ENCODE assay signal across 16 cellular contexts in genomic region chr10:29982997-29983648, GRCh38.
DNase-seq lines count a peak whose midpoint lies in the region; ATAC-seq and TF ChIP-seq lines count a peak whose summit lies in the region.
"Had no signal": no experiment of that assay in that cellular context is flagged by ENCODE, and none has a peak within 500 bp of the region (broad histone marks: within the 10 kb centered on the region; RNA-seq: fewer than 3 reads in every experiment).

No MANE protein-coding gene starts in this region.

- no peak overlapping the region for H3K4me3 Mint-ChIP-seq in WTC11
- H3K4me3 Mint-ChIP-seq in stimulated activated naive B cell treated with anti-CD40 and anti-IgM and Interleukin-4, amounts not matched to agents 10 μg/mL and 1 μg/mL and 100 μg/mL, for 72 hours: no peak overlapping the region
- H3K4me3 Mint-ChIP-seq: CD4-positive, CD25-positive, alpha-beta regulatory T cell had no signal

- H3K9me3 Mint-ChIP-seq in WTC11: peaks cover 24% of the 10 kb centered on the region
- peaks cover 12 to 14% of the 10 kb centered on the region in 2 donors for H3K9me3 Mint-ChIP-seq in stimulated activated naive B cell treated with anti-CD40 and anti-IgM and Interleukin-4, amounts not matched to agents 10 μg/mL and 1 μg/mL and 100 μg/mL, for 72 hours

- H3K4me3 ChIP-seq in HEK293 (ENCODE audit: low read depth, low read length): no peak overlapping the region
- H3K4me3 ChIP-seq: BLaER1 treated with 17β-estradiol and CSF1 and Interleukin-3, amounts not matched to agents 10 nM and 100 nM had no signal

- H3K4me1 ChIP-seq in HEK293 (ENCODE audit: control insufficient read depth, insufficient read depth, low read length): no peaks in the 10 kb centered on the region

- H3K36me3 ChIP-seq in HEK293 (ENCODE audit: control insufficient read depth in 2 of 2, insufficient read depth in 1 of 2, low read length in 2 of 2): no peaks in the 10 kb centered on the region
- H3K36me3 ChIP-seq: BLaER1 treated with 17β-estradiol and CSF1 and Interleukin-3, amounts not matched to agents 10 nM and 100 nM had no signal

- TF ChIP-seq CTCF in HEK293 (tag by site-specific recombination; IDR thresholded peaks at IDR 0.05) (no peak), WTC11 (IDR thresholded peaks at IDR 0.05) (no peak)

- H3K27ac Mint-ChIP-seq in WTC11: no peak overlapping the region
- peak overlapping the region; percentile 16 for H3K27ac Mint-ChIP-seq in stimulated activated naive B cell treated with anti-CD40 and anti-IgM and Interleukin-4, amounts not matched to agents 10 μg/mL and 1 μg/mL and 100 μg/mL, for 72 hours
- H3K27ac Mint-ChIP-seq: CD4-positive, CD25-positive, alpha-beta regulatory T cell had no signal

- H3K36me3 Mint-ChIP-seq in WTC11: peaks cover 13% of the 10 kb centered on the region
- H3K36me3 Mint-ChIP-seq in stimulated activated naive B cell treated with anti-CD40 and anti-IgM and Interleukin-4, amounts not matched to agents 10 μg/mL and 1 μg/mL and 100 μg/mL, for 72 hours: peaks cover 6 to 7% of the 10 kb centered on the region in 2 donors
- H3K36me3 Mint-ChIP-seq: CD4-positive, CD25-positive, alpha-beta regulatory T cell had no signal

- POLR2A ChIA-PET in HEK293 (lab: Yijun Ruan, JAX) (no interaction called here), WTC11 (lab: Charles Lee) (no interaction called here)

- no peak overlapping the region for H3K27ac ChIP-seq in HEK293 (ENCODE audit: extremely low read depth, low read depth, low read length)
- H3K27ac ChIP-seq: 22Rv1; BLaER1 treated with 17β-estradiol and CSF1 and Interleukin-3, amounts not matched to agents 10 nM and 100 nM had no signal

- H3K27me3 Mint-ChIP-seq in WTC11 (ENCODE audit: low read depth): no peaks in the 10 kb centered on the region
- H3K27me3 Mint-ChIP-seq in stimulated activated naive B cell treated with anti-CD40 and anti-IgM and Interleukin-4, amounts not matched to agents 10 μg/mL and 1 μg/mL and 100 μg/mL, for 72 hours: no peaks in the 10 kb centered on the region
- H3K27me3 Mint-ChIP-seq: CD4-positive, CD25-positive, alpha-beta regulatory T cell had no signal

- no peaks in the 10 kb centered on the region for H3K9me3 ChIP-seq in HEK293 (ENCODE audit: control insufficient read depth, insufficient read depth, low read depth, low read length)

- H3K4me1 Mint-ChIP-seq in WTC11: 0 out of 2 replicates have a peak, but pooled peaks cover 8% of the 10 kb centered on the region
- H3K4me1 Mint-ChIP-seq in stimulated activated naive B cell treated with anti-CD40 and anti-IgM and Interleukin-4, amounts not matched to agents 10 μg/mL and 1 μg/mL and 100 μg/mL, for 72 hours: no peaks in the 10 kb centered on the region
- H3K4me1 Mint-ChIP-seq: CD4-positive, CD25-positive, alpha-beta regulatory T cell had no signal

- CTCF ChIA-PET in HEK293 (lab: Yijun Ruan, JAX): no interaction called here
- CTCF ChIA-PET in WTC11 (lab: Charles Lee): no interaction called here

- DNase-seq in DMS53 (lab: John Stamatoyannopoulos, UW) (peak; percentile 13), DMS53 treated with DMSO at 0.1 percent for 48 hours (lab: John Stamatoyannopoulos, UW; ENCODE audit: unreplicated experiment) (no peak), WTC11 (ENCODE audit: low spot score) (no peak), DMS153 (lab: John Stamatoyannopoulos, UW) (no peak)
- DNase-seq in stimulated activated naive B cell treated with anti-CD40 and anti-IgM and Interleukin-4, amounts not matched to agents 10 μg/mL and 1 μg/mL and 100 μg/mL, for 72 hours: no peak
- DNase-seq: CD4-positive, CD25-positive, alpha-beta regulatory T cell; GF-D8; GOT3; HCEC 1CT; Karpas-422 had no signal

- ATAC-seq in WTC11 (no peak), HG03378 (IDR thresholded peaks at IDR 0.05; ENCODE audit: unreplicated experiment) (no peak), GM19463 (IDR thresholded peaks at IDR 0.05; ENCODE audit: unreplicated experiment) (no peak)
- ATAC-seq in stimulated activated naive B cell treated with anti-CD40 and anti-IgM and Interleukin-4, amounts not matched to agents 10 μg/mL and 1 μg/mL and 100 μg/mL, for 72 hours (replicated peaks): no peak
- ATAC-seq: HepG2 had no signal

TF ChIP-seq in HEK293, 187 proteins besides CTCF, POLR2A, EP300 and RAD21 (continues in another document):
- TF ChIP-seq ZBTB48 (tag by site-specific recombination; IDR thresholded peaks at IDR 0.05): no peak
- no peak for TF ChIP-seq ZBTB7A (tag by site-specific recombination; IDR thresholded peaks at IDR 0.05; ENCODE audit: low read depth)
- TF ChIP-seq ZBTB8A (tag by site-specific recombination; IDR thresholded peaks at IDR 0.05): no peak
- TF ChIP-seq PRDM1 (tag by site-specific recombination; IDR thresholded peaks at IDR 0.05): no peak
- TF ChIP-seq ZBTB11 (tag by site-specific recombination; conservative IDR thresholded peaks at IDR 0.05; ENCODE audit: low read depth): no peak
- TF ChIP-seq ZNF624 (tag by site-specific recombination; IDR thresholded peaks at IDR 0.05): no peak
- TF ChIP-seq ZNF600 (tag by site-specific recombination; IDR thresholded peaks at IDR 0.05): no peak
- TF ChIP-seq SCRT2 (tag by site-specific recombination; IDR thresholded peaks at IDR 0.05): peak; percentile 50; the same call in 1 of the 2 replicates
- no peak for TF ChIP-seq KLF8 (tag by site-specific recombination; IDR thresholded peaks at IDR 0.05)
- peak; percentile 74 for TF ChIP-seq SETDB1 (IDR thresholded peaks at IDR 0.05; ENCODE audit: insufficient read length, low read length)
- peak; percentile 89 for TF ChIP-seq ZNF366 (tag by site-specific recombination; conservative IDR thresholded peaks at IDR 0.05)

TF ChIP-seq in WTC11, 78 proteins besides CTCF, POLR2A, EP300 and RAD21:
- TF ChIP-seq GRHL2 (CRISPR knock-in tag; IDR thresholded peaks at IDR 0.05; ENCODE audit: insufficient replicate concordance, severe bottlenecking): no peak
- no peak for TF ChIP-seq ZNF416 (CRISPR knock-in tag; IDR thresholded peaks at IDR 0.05)
- TF ChIP-seq CBFB (CRISPR knock-in tag; IDR thresholded peaks at IDR 0.05; ENCODE audit: low read depth): no peak
- TF ChIP-seq, protein P1, sequence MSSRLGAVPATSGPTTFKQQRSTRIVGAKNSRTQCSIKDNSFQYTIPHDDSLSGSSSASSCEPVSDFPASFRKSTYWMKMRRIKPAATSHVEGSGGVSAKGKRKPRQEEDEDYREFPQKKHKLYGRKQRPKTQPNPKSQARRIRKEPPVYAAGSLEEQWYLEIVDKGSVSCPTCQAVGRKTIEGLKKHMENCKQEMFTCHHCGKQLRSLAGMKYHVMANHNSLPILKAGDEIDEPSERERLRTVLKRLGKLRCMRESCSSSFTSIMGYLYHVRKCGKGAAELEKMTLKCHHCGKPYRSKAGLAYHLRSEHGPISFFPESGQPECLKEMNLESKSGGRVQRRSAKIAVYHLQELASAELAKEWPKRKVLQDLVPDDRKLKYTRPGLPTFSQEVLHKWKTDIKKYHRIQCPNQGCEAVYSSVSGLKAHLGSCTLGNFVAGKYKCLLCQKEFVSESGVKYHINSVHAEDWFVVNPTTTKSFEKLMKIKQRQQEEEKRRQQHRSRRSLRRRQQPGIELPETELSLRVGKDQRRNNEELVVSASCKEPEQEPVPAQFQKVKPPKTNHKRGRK (CRISPR knock-in tag; IDR thresholded peaks at IDR 0.05; ENCODE audit: borderline replicate concordance): peak; percentile 85; the same call in 1 of the 2 replicates
